ENCODE assay signal across 1 cellular context in genomic region chr6:129733290-129733689, GRCh38.
TF ChIP-seq lines count a peak whose summit lies in the region.

No MANE protein-coding gene starts in this region.

TF ChIP-seq in IMR-90, 13 proteins besides CTCF, POLR2A, EP300 and RAD21:
- TF ChIP-seq MAZ (IDR thresholded peaks at IDR 0.05; ENCODE audit: borderline replicate concordance, low read depth, low read length) (no peak), SMC3 (IDR thresholded peaks at IDR 0.05; ENCODE audit: low read depth, low read length) (no peak), CEBPB (IDR thresholded peaks at IDR 0.05; ENCODE audit: low read depth, low read length) (no peak), USF2 (IDR thresholded peaks at IDR 0.05; ENCODE audit: low read depth, low read length) (no peak)
